ENCODE assay signal across 13 cellular contexts in genomic region chr21:45870851-45871615, GRCh38.
"Had no signal": no experiment of that assay in that cellular context is flagged by ENCODE, and none has a peak within 500 bp of the region (broad histone marks: within the 10 kb centered on the region; RNA-seq: fewer than 3 reads in every experiment).

No MANE protein-coding gene starts in this region.

- H3K27me3 ChIP-seq: adrenal gland, thyroid gland had no signal

- H3K4me3 ChIP-seq: adrenal gland, gastroesophageal sphincter, mucosa of descending colon, thyroid gland had no signal

- H3K27ac ChIP-seq: adrenal gland, gastroesophageal sphincter, thyroid gland had no signal

- DNase-seq: activated CD4-positive, alpha-beta T cell treated with anti-CD3 and anti-CD28 coated beads, Interleukin-2, amount 50 U/mL, for 48 hours; activated naive CD4-positive, alpha-beta T cell treated with anti-CD3 and anti-CD28 coated beads for 36 hours; central memory CD4-positive, alpha-beta T cell; cortex of kidney; effector CD8-positive, alpha-beta T cell; mucosa of descending colon; naive thymus-derived CD8-positive, alpha-beta T cell; SHP77 treated with DMSO at 0.1 percent for 48 hours; stimulated activated CD4-positive, alpha-beta T cell treated with anti-CD3 and anti-CD28 coated beads, Interleukin-15, amount 100 ng/mL, for 24 hours; thyroid gland had no signal

- ATAC-seq: activated CD4-positive, CD25-positive, alpha-beta regulatory T cell treated with anti-CD3 and anti-CD28 coated beads, Interleukin-2, amount 50 U/mL, for 24 hours; gastroesophageal sphincter; mucosa of descending colon; naive thymus-derived CD8-positive, alpha-beta T cell had no signal

- H3K4me1 ChIP-seq: adrenal gland, thyroid gland had no signal

- H3K36me3 ChIP-seq: adrenal gland, gastroesophageal sphincter, thyroid gland had no signal

- H3K9me3 ChIP-seq: adrenal gland, gastroesophageal sphincter, mucosa of descending colon, thyroid gland had no signal
